ENCODE assay signal across 34 cellular contexts in genomic region chr9:18741880-18742279, GRCh38.
"Had no signal": no experiment of that assay in that cellular context is flagged by ENCODE, and none has a peak within 500 bp of the region (broad histone marks: within the 10 kb centered on the region; RNA-seq: fewer than 3 reads in every experiment).

No MANE protein-coding gene starts in this region.

- H3K4me1 Mint-ChIP-seq: activated naive CD4-positive, alpha-beta T cell treated with anti-CD3 and anti-CD28 coated beads, Interleukin-2, amount 50 U/mL, for 24 hours; activated naive CD8-positive, alpha-beta T cell treated with anti-CD3 and anti-CD28 coated beads, Interleukin-2, amount 50 U/mL, for 24 hours; activated T-helper 17 cell treated with anti-CD3 and anti-CD28 coated beads, Interleukin-2, amount 50 U/mL, for 72 hours; immature natural killer cell; naive B cell; stimulated activated memory B cell treated with anti-CD40 and anti-IgM and Interleukin-4, amounts not matched to agents 10 μg/mL and 1 μg/mL and 100 μg/mL, for 72 hours; stimulated activated naive CD8-positive, alpha-beta T cell treated with anti-CD3 and anti-CD28 coated beads, Interleukin-15, amount 100 ng/mL, for 72 hours; T-helper 17 cell had no signal

- DNase-seq: activated CD4-positive, alpha-beta T cell treated with anti-CD3 and anti-CD28 coated beads for 1 hour; activated CD4-positive, alpha-beta T cell treated with anti-CD3 and anti-CD28 coated beads, Interleukin-2, amount 50 U/mL, for 1 hour; activated CD8-positive, alpha-beta T cell treated with anti-CD3 and anti-CD28 coated beads for 36 hours; activated gamma-delta T cell treated with Interleukin-2 at 50 U/mL for 16 hours; activated naive CD8-positive, alpha-beta T cell treated with anti-CD3 and anti-CD28 coated beads, Interleukin-2, amount 50 U/mL, for 24 hours; activated T-cell treated with anti-CD3 and anti-CD28 coated beads, Interleukin-2, amount 50 U/mL, for 4 hours; amygdala; central memory CD4-positive, alpha-beta T cell; gastrocnemius medialis; hippocampal formation; immature natural killer cell; kidney; left colon; mammary epithelial cell; naive B cell; nucleus accumbens; psoas muscle; sigmoid colon; stimulated activated CD4-positive, alpha-beta T cell treated with anti-CD3 and anti-CD28 coated beads, Interleukin-1b, Interleukin-23, amount 100 ng/mL, for 48 hours; stimulated activated CD4-positive, alpha-beta T cell treated with anti-CD3 and anti-CD28 coated beads, Interleukin-4, amount 100 ng/mL, for 4 hours; stimulated activated CD8-positive, alpha-beta memory T cell treated with anti-CD3 and anti-CD28 coated beads, Interleukin-4, amount 100 ng/mL, for 48 hours; stimulated activated naive CD8-positive, alpha-beta T cell treated with anti-CD3 and anti-CD28 coated beads, Interleukin-15, amount 100 ng/mL, for 72 hours; substantia nigra; T-helper 17 cell; T1000; upper lobe of left lung had no signal

- H3K27ac Mint-ChIP-seq: activated CD8-positive, alpha-beta T cell treated with anti-CD3 and anti-CD28 coated beads for 36 hours; activated naive CD4-positive, alpha-beta T cell treated with anti-CD3 and anti-CD28 coated beads, Interleukin-2, amount 50 U/mL, for 24 hours; activated naive CD8-positive, alpha-beta T cell treated with anti-CD3 and anti-CD28 coated beads, Interleukin-2, amount 50 U/mL, for 24 hours; activated T-helper 17 cell treated with anti-CD3 and anti-CD28 coated beads, Interleukin-2, amount 50 U/mL, for 72 hours; immature natural killer cell; mesothelial cell of epicardium; naive B cell; stimulated activated memory B cell treated with anti-CD40 and anti-IgM and Interleukin-4, amounts not matched to agents 10 μg/mL and 1 μg/mL and 100 μg/mL, for 72 hours; stimulated activated naive CD8-positive, alpha-beta T cell treated with anti-CD3 and anti-CD28 coated beads, Interleukin-15, amount 100 ng/mL, for 72 hours; T-helper 17 cell had no signal

- H3K4me2 ChIP-seq: smooth muscle cell had no signal

- H3K27me3 ChIP-seq: breast epithelium, esophagus muscularis mucosa, gastrocnemius medialis, sigmoid colon, upper lobe of left lung had no signal

- H3K4me1 ChIP-seq: breast epithelium, gastrocnemius medialis, parathyroid adenoma, psoas muscle, upper lobe of left lung had no signal

- H3K9me3 ChIP-seq: breast epithelium, esophagus muscularis mucosa, gastrocnemius medialis, psoas muscle, sigmoid colon, upper lobe of left lung had no signal

- H3K36me3 ChIP-seq: breast epithelium, esophagus muscularis mucosa, gastrocnemius medialis, sigmoid colon, upper lobe of left lung had no signal

- H2AFZ ChIP-seq: parathyroid adenoma had no signal

- H3K4me3 Mint-ChIP-seq: activated CD8-positive, alpha-beta T cell treated with anti-CD3 and anti-CD28 coated beads for 36 hours; activated naive CD4-positive, alpha-beta T cell treated with anti-CD3 and anti-CD28 coated beads, Interleukin-2, amount 50 U/mL, for 24 hours; activated naive CD8-positive, alpha-beta T cell treated with anti-CD3 and anti-CD28 coated beads, Interleukin-2, amount 50 U/mL, for 24 hours; activated T-cell treated with anti-CD3 and anti-CD28 coated beads, Interleukin-2, amount 50 U/mL, for 4 hours; activated T-helper 17 cell treated with anti-CD3 and anti-CD28 coated beads, Interleukin-2, amount 50 U/mL, for 72 hours; immature natural killer cell; mesothelial cell of epicardium; naive B cell; stimulated activated memory B cell treated with anti-CD40 and anti-IgM and Interleukin-4, amounts not matched to agents 10 μg/mL and 1 μg/mL and 100 μg/mL, for 72 hours; stimulated activated naive CD8-positive, alpha-beta T cell treated with anti-CD3 and anti-CD28 coated beads, Interleukin-15, amount 100 ng/mL, for 72 hours; T-helper 17 cell had no signal

- H3K4me3 ChIP-seq: breast epithelium, esophagus muscularis mucosa, gastrocnemius medialis, psoas muscle, sigmoid colon, smooth muscle cell, upper lobe of left lung had no signal

- H3K27ac ChIP-seq: breast epithelium, gastrocnemius medialis, parathyroid adenoma, psoas muscle, sigmoid colon, upper lobe of left lung had no signal

- H3K79me2 ChIP-seq: parathyroid adenoma had no signal

- H3K36me3 Mint-ChIP-seq: activated naive CD4-positive, alpha-beta T cell treated with anti-CD3 and anti-CD28 coated beads, Interleukin-2, amount 50 U/mL, for 24 hours; immature natural killer cell; naive B cell; stimulated activated memory B cell treated with anti-CD40 and anti-IgM and Interleukin-4, amounts not matched to agents 10 μg/mL and 1 μg/mL and 100 μg/mL, for 72 hours had no signal

- H3K27me3 Mint-ChIP-seq: activated naive CD4-positive, alpha-beta T cell treated with anti-CD3 and anti-CD28 coated beads, Interleukin-2, amount 50 U/mL, for 24 hours; activated naive CD8-positive, alpha-beta T cell treated with anti-CD3 and anti-CD28 coated beads, Interleukin-2, amount 50 U/mL, for 24 hours; naive B cell; stimulated activated memory B cell treated with anti-CD40 and anti-IgM and Interleukin-4, amounts not matched to agents 10 μg/mL and 1 μg/mL and 100 μg/mL, for 72 hours; stimulated activated naive CD8-positive, alpha-beta T cell treated with anti-CD3 and anti-CD28 coated beads, Interleukin-15, amount 100 ng/mL, for 72 hours had no signal

- H3K9me3 Mint-ChIP-seq: activated CD8-positive, alpha-beta T cell treated with anti-CD3 and anti-CD28 coated beads for 36 hours; activated naive CD4-positive, alpha-beta T cell treated with anti-CD3 and anti-CD28 coated beads, Interleukin-2, amount 50 U/mL, for 24 hours; activated naive CD8-positive, alpha-beta T cell treated with anti-CD3 and anti-CD28 coated beads, Interleukin-2, amount 50 U/mL, for 24 hours; activated T-cell treated with anti-CD3 and anti-CD28 coated beads, Interleukin-2, amount 50 U/mL, for 4 hours; activated T-helper 17 cell treated with anti-CD3 and anti-CD28 coated beads, Interleukin-2, amount 50 U/mL, for 72 hours; mesothelial cell of epicardium; stimulated activated naive CD8-positive, alpha-beta T cell treated with anti-CD3 and anti-CD28 coated beads, Interleukin-15, amount 100 ng/mL, for 72 hours had no signal

- H3K9ac ChIP-seq: parathyroid adenoma had no signal
